1 cellular context compared by ENCODE assay signal in the genomic region with DNA sequence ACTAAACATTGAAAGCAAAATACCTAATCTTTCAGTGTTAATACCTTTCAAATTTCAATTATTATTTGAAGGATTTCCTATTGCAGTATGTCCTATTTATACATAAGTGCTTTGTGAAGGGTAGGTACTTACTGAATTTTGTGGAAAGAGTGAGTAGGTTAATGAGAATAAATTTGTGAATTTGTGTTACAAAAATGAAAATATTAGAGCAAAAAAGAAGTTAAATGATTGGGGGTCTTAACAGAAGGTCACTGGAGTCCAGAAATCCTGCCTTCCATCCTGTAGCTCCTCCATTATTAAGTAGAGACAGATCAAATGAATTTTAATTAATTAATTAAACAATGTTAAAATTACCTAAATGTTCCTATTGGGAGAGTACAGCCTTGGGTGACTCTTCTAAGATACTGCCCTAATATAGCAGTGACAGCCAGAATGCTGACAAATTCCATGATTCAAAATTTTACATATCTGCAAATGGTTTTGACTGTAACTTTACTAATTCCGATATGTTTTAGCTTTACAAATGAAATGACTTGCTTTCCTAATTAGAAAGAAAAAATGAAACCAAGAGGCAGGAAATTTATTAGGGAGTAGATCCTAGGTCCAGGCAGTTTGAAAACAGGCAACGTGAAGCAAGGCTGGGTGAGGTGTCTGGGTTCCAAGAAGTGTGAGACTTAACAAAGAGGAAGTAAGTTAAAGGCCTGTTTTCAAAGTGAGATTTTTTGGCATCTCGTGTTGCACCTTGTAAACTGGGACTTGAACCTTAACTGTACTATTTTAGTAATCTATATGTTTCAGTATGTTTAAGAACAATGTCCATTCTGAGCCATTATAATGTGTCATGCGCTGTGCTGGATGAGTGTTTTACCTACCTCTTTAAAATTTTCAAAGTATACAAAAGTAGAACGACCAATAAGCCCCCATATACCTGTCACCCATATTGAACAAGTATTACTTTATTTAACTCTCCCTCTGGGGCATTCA.
TF ChIP-seq lines count a peak whose summit lies in the region.

No MANE protein-coding gene starts in this region.

TF ChIP-seq in GM12878, 131 proteins besides CTCF, POLR2A, EP300 and RAD21 (continued from another document):
- TF ChIP-seq, protein P1, sequence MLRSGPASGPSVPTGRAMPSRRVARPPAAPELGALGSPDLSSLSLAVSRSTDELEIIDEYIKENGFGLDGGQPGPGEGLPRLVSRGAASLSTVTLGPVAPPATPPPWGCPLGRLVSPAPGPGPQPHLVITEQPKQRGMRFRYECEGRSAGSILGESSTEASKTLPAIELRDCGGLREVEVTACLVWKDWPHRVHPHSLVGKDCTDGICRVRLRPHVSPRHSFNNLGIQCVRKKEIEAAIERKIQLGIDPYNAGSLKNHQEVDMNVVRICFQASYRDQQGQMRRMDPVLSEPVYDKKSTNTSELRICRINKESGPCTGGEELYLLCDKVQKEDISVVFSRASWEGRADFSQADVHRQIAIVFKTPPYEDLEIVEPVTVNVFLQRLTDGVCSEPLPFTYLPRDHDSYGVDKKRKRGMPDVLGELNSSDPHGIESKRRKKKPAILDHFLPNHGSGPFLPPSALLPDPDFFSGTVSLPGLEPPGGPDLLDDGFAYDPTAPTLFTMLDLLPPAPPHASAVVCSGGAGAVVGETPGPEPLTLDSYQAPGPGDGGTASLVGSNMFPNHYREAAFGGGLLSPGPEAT (IDR thresholded peaks at IDR 0.05; ENCODE audit: low read depth), result peak; percentile 52; the same call in 1 of the 2 replicates
- TF ChIP-seq PAX5 (IDR thresholded peaks at IDR 0.05; ENCODE audit: borderline replicate concordance, low read depth, low read length) (no peak), BCL11A (IDR thresholded peaks at IDR 0.05; ENCODE audit: low read depth, low read length) (no peak; the same call in 1 of the 2 replicates), NR2F1 (conservative IDR thresholded peaks at IDR 0.05) (no peak), EED (IDR thresholded peaks at IDR 0.05; ENCODE audit: low read depth) (no peak), HCFC1 (IDR thresholded peaks at IDR 0.05; ENCODE audit: low read length) (no peak), PAX8 (IDR thresholded peaks at IDR 0.05) (no peak), ATF7 (IDR thresholded peaks at IDR 0.05; ENCODE audit: low read depth) (no peak), RCOR1 (conservative IDR thresholded peaks at IDR 0.05; ENCODE audit: low read depth, low read length) (no peak), RB1 (IDR thresholded peaks at IDR 0.05; ENCODE audit: borderline replicate concordance) (no peak), POU2F2 (IDR thresholded peaks at IDR 0.05; ENCODE audit: borderline replicate concordance, low read depth, low read length) (no peak)
- TF ChIP-seq, protein P2, sequence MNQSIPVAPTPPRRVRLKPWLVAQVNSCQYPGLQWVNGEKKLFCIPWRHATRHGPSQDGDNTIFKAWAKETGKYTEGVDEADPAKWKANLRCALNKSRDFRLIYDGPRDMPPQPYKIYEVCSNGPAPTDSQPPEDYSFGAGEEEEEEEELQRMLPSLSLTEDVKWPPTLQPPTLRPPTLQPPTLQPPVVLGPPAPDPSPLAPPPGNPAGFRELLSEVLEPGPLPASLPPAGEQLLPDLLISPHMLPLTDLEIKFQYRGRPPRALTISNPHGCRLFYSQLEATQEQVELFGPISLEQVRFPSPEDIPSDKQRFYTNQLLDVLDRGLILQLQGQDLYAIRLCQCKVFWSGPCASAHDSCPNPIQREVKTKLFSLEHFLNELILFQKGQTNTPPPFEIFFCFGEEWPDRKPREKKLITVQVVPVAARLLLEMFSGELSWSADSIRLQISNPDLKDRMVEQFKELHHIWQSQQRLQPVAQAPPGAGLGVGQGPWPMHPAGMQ (IDR thresholded peaks at IDR 0.05; ENCODE audit: borderline replicate concordance), result no peak
- TF ChIP-seq, protein P3, sequence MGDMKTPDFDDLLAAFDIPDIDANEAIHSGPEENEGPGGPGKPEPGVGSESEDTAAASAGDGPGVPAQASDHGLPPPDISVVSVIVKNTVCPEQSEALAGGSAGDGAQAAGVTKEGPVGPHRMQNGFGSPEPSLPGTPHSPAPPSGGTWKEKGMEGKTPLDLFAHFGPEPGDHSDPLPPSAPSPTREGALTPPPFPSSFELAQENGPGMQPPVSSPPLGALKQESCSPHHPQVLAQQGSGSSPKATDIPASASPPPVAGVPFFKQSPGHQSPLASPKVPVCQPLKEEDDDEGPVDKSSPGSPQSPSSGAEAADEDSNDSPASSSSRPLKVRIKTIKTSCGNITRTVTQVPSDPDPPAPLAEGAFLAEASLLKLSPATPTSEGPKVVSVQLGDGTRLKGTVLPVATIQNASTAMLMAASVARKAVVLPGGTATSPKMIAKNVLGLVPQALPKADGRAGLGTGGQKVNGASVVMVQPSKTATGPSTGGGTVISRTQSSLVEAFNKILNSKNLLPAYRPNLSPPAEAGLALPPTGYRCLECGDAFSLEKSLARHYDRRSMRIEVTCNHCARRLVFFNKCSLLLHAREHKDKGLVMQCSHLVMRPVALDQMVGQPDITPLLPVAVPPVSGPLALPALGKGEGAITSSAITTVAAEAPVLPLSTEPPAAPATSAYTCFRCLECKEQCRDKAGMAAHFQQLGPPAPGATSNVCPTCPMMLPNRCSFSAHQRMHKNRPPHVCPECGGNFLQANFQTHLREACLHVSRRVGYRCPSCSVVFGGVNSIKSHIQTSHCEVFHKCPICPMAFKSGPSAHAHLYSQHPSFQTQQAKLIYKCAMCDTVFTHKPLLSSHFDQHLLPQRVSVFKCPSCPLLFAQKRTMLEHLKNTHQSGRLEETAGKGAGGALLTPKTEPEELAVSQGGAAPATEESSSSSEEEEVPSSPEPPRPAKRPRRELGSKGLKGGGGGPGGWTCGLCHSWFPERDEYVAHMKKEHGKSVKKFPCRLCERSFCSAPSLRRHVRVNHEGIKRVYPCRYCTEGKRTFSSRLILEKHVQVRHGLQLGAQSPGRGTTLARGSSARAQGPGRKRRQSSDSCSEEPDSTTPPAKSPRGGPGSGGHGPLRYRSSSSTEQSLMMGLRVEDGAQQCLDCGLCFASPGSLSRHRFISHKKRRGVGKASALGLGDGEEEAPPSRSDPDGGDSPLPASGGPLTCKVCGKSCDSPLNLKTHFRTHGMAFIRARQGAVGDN (IDR thresholded peaks at IDR 0.05), result no peak
- TF ChIP-seq, protein P4, sequence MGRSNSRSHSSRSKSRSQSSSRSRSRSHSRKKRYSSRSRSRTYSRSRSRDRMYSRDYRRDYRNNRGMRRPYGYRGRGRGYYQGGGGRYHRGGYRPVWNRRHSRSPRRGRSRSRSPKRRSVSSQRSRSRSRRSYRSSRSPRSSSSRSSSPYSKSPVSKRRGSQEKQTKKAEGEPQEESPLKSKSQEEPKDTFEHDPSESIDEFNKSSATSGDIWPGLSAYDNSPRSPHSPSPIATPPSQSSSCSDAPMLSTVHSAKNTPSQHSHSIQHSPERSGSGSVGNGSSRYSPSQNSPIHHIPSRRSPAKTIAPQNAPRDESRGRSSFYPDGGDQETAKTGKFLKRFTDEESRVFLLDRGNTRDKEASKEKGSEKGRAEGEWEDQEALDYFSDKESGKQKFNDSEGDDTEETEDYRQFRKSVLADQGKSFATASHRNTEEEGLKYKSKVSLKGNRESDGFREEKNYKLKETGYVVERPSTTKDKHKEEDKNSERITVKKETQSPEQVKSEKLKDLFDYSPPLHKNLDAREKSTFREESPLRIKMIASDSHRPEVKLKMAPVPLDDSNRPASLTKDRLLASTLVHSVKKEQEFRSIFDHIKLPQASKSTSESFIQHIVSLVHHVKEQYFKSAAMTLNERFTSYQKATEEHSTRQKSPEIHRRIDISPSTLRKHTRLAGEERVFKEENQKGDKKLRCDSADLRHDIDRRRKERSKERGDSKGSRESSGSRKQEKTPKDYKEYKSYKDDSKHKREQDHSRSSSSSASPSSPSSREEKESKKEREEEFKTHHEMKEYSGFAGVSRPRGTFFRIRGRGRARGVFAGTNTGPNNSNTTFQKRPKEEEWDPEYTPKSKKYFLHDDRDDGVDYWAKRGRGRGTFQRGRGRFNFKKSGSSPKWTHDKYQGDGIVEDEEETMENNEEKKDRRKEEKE (IDR thresholded peaks at IDR 0.05), result no peak
- TF ChIP-seq, protein P5, sequence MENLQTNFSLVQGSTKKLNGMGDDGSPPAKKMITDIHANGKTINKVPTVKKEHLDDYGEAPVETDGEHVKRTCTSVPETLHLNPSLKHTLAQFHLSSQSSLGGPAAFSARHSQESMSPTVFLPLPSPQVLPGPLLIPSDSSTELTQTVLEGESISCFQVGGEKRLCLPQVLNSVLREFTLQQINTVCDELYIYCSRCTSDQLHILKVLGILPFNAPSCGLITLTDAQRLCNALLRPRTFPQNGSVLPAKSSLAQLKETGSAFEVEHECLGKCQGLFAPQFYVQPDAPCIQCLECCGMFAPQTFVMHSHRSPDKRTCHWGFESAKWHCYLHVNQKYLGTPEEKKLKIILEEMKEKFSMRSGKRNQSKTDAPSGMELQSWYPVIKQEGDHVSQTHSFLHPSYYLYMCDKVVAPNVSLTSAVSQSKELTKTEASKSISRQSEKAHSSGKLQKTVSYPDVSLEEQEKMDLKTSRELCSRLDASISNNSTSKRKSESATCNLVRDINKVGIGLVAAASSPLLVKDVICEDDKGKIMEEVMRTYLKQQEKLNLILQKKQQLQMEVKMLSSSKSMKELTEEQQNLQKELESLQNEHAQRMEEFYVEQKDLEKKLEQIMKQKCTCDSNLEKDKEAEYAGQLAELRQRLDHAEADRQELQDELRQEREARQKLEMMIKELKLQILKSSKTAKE (IDR thresholded peaks at IDR 0.05; ENCODE audit: low read depth, poor library complexity, severe bottlenecking), result peak; percentile 92
